ENCODE assay signal across 2 cellular contexts in the genomic region with DNA sequence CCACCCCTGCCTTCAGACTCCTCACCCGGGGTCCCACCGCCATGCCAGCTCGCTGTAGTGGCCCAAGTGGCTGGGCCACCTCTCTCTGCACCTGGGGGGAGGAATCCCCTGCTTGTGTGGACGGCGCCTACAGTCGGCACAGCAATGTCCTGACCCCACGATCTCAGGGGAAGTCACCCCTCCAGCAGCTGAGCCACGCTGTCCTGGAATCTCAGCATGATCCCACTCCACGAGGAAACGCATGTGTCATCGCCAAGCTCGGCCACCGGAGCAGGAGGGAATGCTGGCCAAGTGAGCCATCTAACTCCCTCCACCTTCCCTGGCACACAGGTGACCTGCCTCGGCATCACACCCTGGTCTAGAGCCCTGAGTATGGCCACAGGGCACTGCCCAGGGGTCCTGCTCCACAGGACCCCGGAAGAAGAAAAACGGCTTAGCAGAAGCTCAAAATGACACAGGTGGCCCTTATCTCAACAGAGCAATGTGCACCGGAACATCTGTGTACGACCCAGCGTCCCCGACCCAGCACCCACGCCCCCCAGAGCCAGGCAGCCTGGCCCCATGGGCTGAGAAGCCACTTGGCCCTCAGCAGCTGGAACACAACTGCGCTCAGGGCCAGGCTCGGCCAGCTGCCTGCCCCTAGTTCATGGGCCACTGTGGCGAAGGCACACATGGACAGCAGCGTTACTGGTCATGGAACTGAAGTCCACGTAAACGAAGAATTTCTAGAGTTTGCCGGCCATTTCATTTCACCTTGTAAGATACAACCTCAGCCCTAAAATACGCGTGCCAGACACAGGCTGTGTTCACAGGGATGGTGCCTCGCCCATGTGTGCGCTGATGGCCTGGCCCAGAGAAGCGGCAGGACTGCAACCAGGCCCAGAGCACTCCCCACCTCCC.
A peak's percentile ranks its signal among the peaks of the same experiment; 100 is the strongest.
TF ChIP-seq lines count a peak whose summit lies in the region.

No MANE protein-coding gene starts in this region.

TF ChIP-seq in GM23338, 12 proteins besides CTCF, POLR2A, EP300 and RAD21 (continues in another document):
- TF ChIP-seq ZNF462 (CRISPR knock-in tag; IDR thresholded peaks at IDR 0.05): no peak
- no peak for TF ChIP-seq STAT1 (IDR thresholded peaks at IDR 0.05; ENCODE audit: unreplicated experiment)
- TF ChIP-seq EZH2 (IDR thresholded peaks at IDR 0.05; ENCODE audit: low read depth, unreplicated experiment): no peak
- no peak for TF ChIP-seq REST (IDR thresholded peaks at IDR 0.05; ENCODE audit: unreplicated experiment)
- TF ChIP-seq EZH2phosphoT487 (IDR thresholded peaks at IDR 0.05; ENCODE audit: unreplicated experiment): no peak
- no peak for TF ChIP-seq POLR2AphosphoS5 (IDR thresholded peaks at IDR 0.05; ENCODE audit: low read depth)
- no peak for TF ChIP-seq ZNF114 (CRISPR knock-in tag; IDR thresholded peaks at IDR 0.05)
- no peak for TF ChIP-seq JUNB (IDR thresholded peaks at IDR 0.05; ENCODE audit: unreplicated experiment)
- no peak for TF ChIP-seq NANOG (IDR thresholded peaks at IDR 0.05; ENCODE audit: borderline replicate concordance)

TF ChIP-seq in K562, 482 proteins besides CTCF, POLR2A, EP300 and RAD21 (continues in another document):
- TF ChIP-seq ARID4B (CRISPR knock-in tag; IDR thresholded peaks at IDR 0.05) (0 out of 2 replicates have a peak, but pooled peaks have one; percentile 26), ZNF318 (IDR thresholded peaks at IDR 0.05; ENCODE audit: borderline replicate concordance in 1 of 2, low read depth in 1 of 2) (no peak), ZFP30 (CRISPR knock-in tag; IDR thresholded peaks at IDR 0.05; ENCODE audit: borderline replicate concordance) (no peak), LCOR (CRISPR knock-in tag; IDR thresholded peaks at IDR 0.05) (peak; percentile 23; the same call in 1 of the 2 replicates), MCM5 (IDR thresholded peaks at IDR 0.05; ENCODE audit: low read depth) (no peak), PHF8 (IDR thresholded peaks at IDR 0.05; ENCODE audit: borderline replicate concordance, low read length) (no peak), CEBPB (tag; IDR thresholded peaks at IDR 0.05) (no peak), ATF2 (CRISPR knock-in tag; IDR thresholded peaks at IDR 0.05) (no peak), POLR2G (IDR thresholded peaks at IDR 0.05; ENCODE audit: low read depth, low read length) (peak; percentile 66), HNRNPUL1 (IDR thresholded peaks at IDR 0.05; ENCODE audit: low read length) (0 out of 2 replicates have a peak, but pooled peaks have one; percentile 36), SMARCA4 (IDR thresholded peaks at IDR 0.05) (no peak), TCF7 (IDR thresholded peaks at IDR 0.05; ENCODE audit: borderline replicate concordance) (no peak), STAT5A (IDR thresholded peaks at IDR 0.05; ENCODE audit: borderline replicate concordance, low read length) (no peak), SUPT5H (IDR thresholded peaks at IDR 0.05) (0 out of 2 replicates have a peak, but pooled peaks have one; percentile 22), HNRNPLL (IDR thresholded peaks at IDR 0.05; ENCODE audit: low read depth, low read length, poor library complexity, severe bottlenecking) (no peak), ZNF41 (CRISPR knock-in tag; conservative IDR thresholded peaks at IDR 0.05) (no peak), MBD1 (CRISPR knock-in tag; IDR thresholded peaks at IDR 0.05) (no peak), RBM22 (IDR thresholded peaks at IDR 0.05; ENCODE audit: low read depth, low read length, poor library complexity, severe bottlenecking) (peak; percentile 12), HSF4 (CRISPR knock-in tag; IDR thresholded peaks at IDR 0.05; ENCODE audit: borderline replicate concordance) (no peak)
- TF ChIP-seq, protein P1, sequence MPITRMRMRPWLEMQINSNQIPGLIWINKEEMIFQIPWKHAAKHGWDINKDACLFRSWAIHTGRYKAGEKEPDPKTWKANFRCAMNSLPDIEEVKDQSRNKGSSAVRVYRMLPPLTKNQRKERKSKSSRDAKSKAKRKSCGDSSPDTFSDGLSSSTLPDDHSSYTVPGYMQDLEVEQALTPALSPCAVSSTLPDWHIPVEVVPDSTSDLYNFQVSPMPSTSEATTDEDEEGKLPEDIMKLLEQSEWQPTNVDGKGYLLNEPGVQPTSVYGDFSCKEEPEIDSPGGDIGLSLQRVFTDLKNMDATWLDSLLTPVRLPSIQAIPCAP (CRISPR knock-in tag; IDR thresholded peaks at IDR 0.05; ENCODE audit: borderline replicate concordance): no peak
- TF ChIP-seq, protein P2, sequence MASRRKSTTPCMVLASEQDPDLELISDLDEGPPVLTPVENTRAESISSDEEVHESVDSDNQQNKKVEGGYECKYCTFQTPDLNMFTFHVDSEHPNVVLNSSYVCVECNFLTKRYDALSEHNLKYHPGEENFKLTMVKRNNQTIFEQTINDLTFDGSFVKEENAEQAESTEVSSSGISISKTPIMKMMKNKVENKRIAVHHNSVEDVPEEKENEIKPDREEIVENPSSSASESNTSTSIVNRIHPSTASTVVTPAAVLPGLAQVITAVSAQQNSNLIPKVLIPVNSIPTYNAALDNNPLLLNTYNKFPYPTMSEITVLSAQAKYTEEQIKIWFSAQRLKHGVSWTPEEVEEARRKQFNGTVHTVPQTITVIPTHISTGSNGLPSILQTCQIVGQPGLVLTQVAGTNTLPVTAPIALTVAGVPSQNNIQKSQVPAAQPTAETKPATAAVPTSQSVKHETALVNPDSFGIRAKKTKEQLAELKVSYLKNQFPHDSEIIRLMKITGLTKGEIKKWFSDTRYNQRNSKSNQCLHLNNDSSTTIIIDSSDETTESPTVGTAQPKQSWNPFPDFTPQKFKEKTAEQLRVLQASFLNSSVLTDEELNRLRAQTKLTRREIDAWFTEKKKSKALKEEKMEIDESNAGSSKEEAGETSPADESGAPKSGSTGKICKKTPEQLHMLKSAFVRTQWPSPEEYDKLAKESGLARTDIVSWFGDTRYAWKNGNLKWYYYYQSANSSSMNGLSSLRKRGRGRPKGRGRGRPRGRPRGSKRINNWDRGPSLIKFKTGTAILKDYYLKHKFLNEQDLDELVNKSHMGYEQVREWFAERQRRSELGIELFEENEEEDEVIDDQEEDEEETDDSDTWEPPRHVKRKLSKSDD (conservative IDR thresholded peaks at IDR 0.05; ENCODE audit: low read length): no peak
- TF ChIP-seq, protein P3, sequence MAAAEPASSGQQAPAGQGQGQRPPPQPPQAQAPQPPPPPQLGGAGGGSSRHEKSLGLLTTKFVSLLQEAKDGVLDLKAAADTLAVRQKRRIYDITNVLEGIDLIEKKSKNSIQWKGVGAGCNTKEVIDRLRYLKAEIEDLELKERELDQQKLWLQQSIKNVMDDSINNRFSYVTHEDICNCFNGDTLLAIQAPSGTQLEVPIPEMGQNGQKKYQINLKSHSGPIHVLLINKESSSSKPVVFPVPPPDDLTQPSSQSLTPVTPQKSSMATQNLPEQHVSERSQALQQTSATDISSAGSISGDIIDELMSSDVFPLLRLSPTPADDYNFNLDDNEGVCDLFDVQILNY (CRISPR knock-in tag; IDR thresholded peaks at IDR 0.05): no peak
